Comparison of ENCODE assay signal across 15 cellular contexts in the genomic region with DNA sequence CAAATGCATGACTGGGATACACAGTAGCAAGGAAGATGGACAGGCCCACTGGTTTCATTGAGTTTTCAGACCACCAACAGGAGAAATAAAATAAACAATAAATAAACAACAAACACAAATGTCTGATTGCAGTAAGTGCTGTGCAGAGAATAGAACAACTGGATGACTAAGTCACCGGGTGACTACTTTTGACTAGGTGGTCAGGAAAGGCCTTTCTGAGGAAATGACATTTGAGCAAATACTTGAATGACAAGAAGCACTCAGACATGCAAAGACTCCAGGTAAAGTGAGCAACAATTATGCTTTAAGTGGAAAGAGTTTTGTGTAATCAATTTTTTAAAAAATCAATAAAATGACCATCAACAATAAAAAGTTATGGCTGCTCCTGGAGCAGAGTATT.
DNase-seq lines count a peak whose midpoint lies in the region; ATAC-seq and TF ChIP-seq lines count a peak whose summit lies in the region.
"Had no signal": no experiment of that assay in that cellular context is flagged by ENCODE, and none has a peak within 500 bp of the region (broad histone marks: within the 10 kb centered on the region; RNA-seq: fewer than 3 reads in every experiment).

No MANE protein-coding gene starts in this region.

- no peak overlapping the region for H4K5ac ChIP-seq in IMR-90 (ENCODE audit: low read depth, low read length)

- H2BK120ac ChIP-seq in IMR-90 (ENCODE audit: low read depth, low read length) (no peak overlapping the region), mesenchymal stem cell (ENCODE audit: low read depth, low read length) (no peak overlapping the region)

- H2BK5ac ChIP-seq in IMR-90 (ENCODE audit: low read depth, low read length, poor library complexity, severe bottlenecking) (no peak overlapping the region), mesenchymal stem cell (ENCODE audit: low read depth, low read length, poor library complexity, severe bottlenecking) (no peak overlapping the region)

- no CpG with 5 or more reads among the region's 1 CpG for WGBS in IMR-90 (ENCODE audit: extremely low coverage in 2 of 2, insufficient read length in 1 of 2), 2 experiments
- 90% methylated on average over 1 of the region's 1 CpG for WGBS in mesenchymal stem cell

- H3K9me3 ChIP-seq in Caco-2 (no peaks in the 10 kb centered on the region), IMR-90 (ENCODE audit: control insufficient read depth, insufficient read depth, low read length) (no peaks in the 10 kb centered on the region), mesenchymal stem cell (ENCODE audit: control insufficient read depth, low read length) (no peaks in the 10 kb centered on the region)
- H3K9me3 ChIP-seq: BE2C had no signal

- H3K14ac ChIP-seq in IMR-90 (replicated peaks; ENCODE audit: low read depth, low read length) = no peak overlapping the region
- no peak overlapping the region for H3K14ac ChIP-seq in mesenchymal stem cell (ENCODE audit: low read length in 2 of 2)

- H2BK20ac ChIP-seq in IMR-90 (ENCODE audit: low read depth, low read length) = no peak overlapping the region

- H4K91ac ChIP-seq in IMR-90 (ENCODE audit: insufficient read depth, low read depth, low read length) (no peak overlapping the region), mesenchymal stem cell (ENCODE audit: low read length) (no peak overlapping the region)

- no peaks in the 10 kb centered on the region for H3K36me3 ChIP-seq in Caco-2 (ENCODE audit: control insufficient read depth, insufficient read depth, low read length)
- no peaks in the 10 kb centered on the region for H3K36me3 ChIP-seq in IMR-90 (ENCODE audit: control insufficient read depth, insufficient read depth, low read length)
- no peaks in the 10 kb centered on the region for H3K36me3 ChIP-seq in mesenchymal stem cell (ENCODE audit: control insufficient read depth in 1 of 2, insufficient read depth in 2 of 2, low read depth in 1 of 2, low read length in 2 of 2)
- H3K36me3 ChIP-seq: BE2C had no signal

- peak overlapping the region; percentile 23; the same call in 1 of the 2 replicates for H3K18ac ChIP-seq in IMR-90 (ENCODE audit: low read depth, low read length)
- peak overlapping the region in 1 of 2 experiments; percentile 14 for H3K18ac ChIP-seq in mesenchymal stem cell (ENCODE audit: low read depth in 1 of 2, low read length in 2 of 2)

- no peaks in the 10 kb centered on the region for H3K79me1 ChIP-seq in IMR-90 (ENCODE audit: low read depth in 1 of 2, low read length in 2 of 2)
- no peaks in the 10 kb centered on the region for H3K79me1 ChIP-seq in mesenchymal stem cell (replicated peaks; ENCODE audit: low read length, poor library complexity, severe bottlenecking)

- H3K4me2 ChIP-seq in IMR-90 (ENCODE audit: low read depth, low read length) (no peak overlapping the region), mesenchymal stem cell (ENCODE audit: low read length, poor library complexity, severe bottlenecking) (no peak overlapping the region)

- H2AK9ac ChIP-seq in IMR-90 (replicated peaks; ENCODE audit: low read depth, low read length, poor library complexity) = no peak overlapping the region

- H4K8ac ChIP-seq in IMR-90 (ENCODE audit: low read depth in 2 of 2, low read length in 2 of 2) (no peak overlapping the region), mesenchymal stem cell (ENCODE audit: low read length) (peak overlapping the region; percentile 42)

- H3K27ac Mint-ChIP-seq in Caco-2 (ENCODE audit: unreplicated experiment) = peak overlapping the region; percentile 87
- no peak overlapping the region for H3K27ac Mint-ChIP-seq in MCF 10A (ENCODE audit: low read depth, unreplicated experiment)
- H3K27ac Mint-ChIP-seq: CD4-positive, alpha-beta memory T cell had no signal

- dilution Hi-C loops in IMR-90 (cut with HindIII; ENCODE audit: low sequenced_read_pairs, unreplicated experiment) = no loop called here

- peaks cover 88% of the 10 kb centered on the region for H3K4me1 ChIP-seq in Caco-2
- H3K4me1 ChIP-seq in IMR-90 (ENCODE audit: control insufficient read depth, insufficient read depth, low read length) = peaks cover 5% of the 10 kb centered on the region; the same call in 1 of the 2 replicates
- H3K4me1 ChIP-seq in mesenchymal stem cell (ENCODE audit: control insufficient read depth, insufficient read depth, low read depth, low read length) = peaks cover 1% of the 10 kb centered on the region
- H3K4me1 ChIP-seq: BE2C had no signal

- no peaks in the 10 kb centered on the region for H4K20me1 ChIP-seq in IMR-90 (ENCODE audit: insufficient read depth, low read length)

- H3K9ac ChIP-seq in IMR-90 (ENCODE audit: low read depth, low read length) = no peak overlapping the region
- no peak overlapping the region for H3K9ac ChIP-seq in mesenchymal stem cell (ENCODE audit: low read length)

- TF ChIP-seq CTCF in Caco-2 (IDR thresholded peaks at IDR 0.05; ENCODE audit: insufficient read depth in 1 of 2, low read depth in 1 of 2, low read length in 1 of 2, severe bottlenecking in 1 of 2, unreplicated experiment in 1 of 2) = no peak
- no peak for TF ChIP-seq CTCF in IMR-90 (conservative IDR thresholded peaks at IDR 0.05; ENCODE audit: low read depth, low read length)
- no peak for TF ChIP-seq CTCF in epithelial cell of esophagus (IDR thresholded peaks at IDR 0.05; ENCODE audit: insufficient read depth, low read depth, low read length, missing control alignments)
- no peak for TF ChIP-seq CTCF in MCF 10A (IDR thresholded peaks at IDR 0.05; ENCODE audit: unreplicated experiment)

- H3K27me3 ChIP-seq in Caco-2 (replicated peaks; ENCODE audit: control insufficient read depth, insufficient read depth, low read length) (no peaks in the 10 kb centered on the region), IMR-90 (ENCODE audit: control insufficient read depth, insufficient read depth, low read length) (no peaks in the 10 kb centered on the region), mesenchymal stem cell (ENCODE audit: control insufficient read depth in 1 of 2, insufficient read depth in 1 of 2, low read length in 2 of 2) (no peaks in the 10 kb centered on the region)
- H3K27me3 ChIP-seq: BE2C had no signal

- no peak overlapping the region for H3K4me3 ChIP-seq in Caco-2 (ENCODE audit: low read depth, low read length)
- H3K4me3 ChIP-seq in IMR-90 (ENCODE audit: insufficient read depth, low read depth, low read length) = no peak overlapping the region
- H3K4me3 ChIP-seq in epithelial cell of esophagus (ENCODE audit: low read length) = no peak overlapping the region
- no peak overlapping the region for H3K4me3 ChIP-seq in mesenchymal stem cell (ENCODE audit: insufficient read depth in 1 of 2, low read depth in 1 of 2, low read length in 2 of 2)
- H3K4me3 ChIP-seq: K562 had no signal

- no peak overlapping the region for H3K4me3 Mint-ChIP-seq in Caco-2 (ENCODE audit: unreplicated experiment)
- H3K4me3 Mint-ChIP-seq in MCF 10A (ENCODE audit: unreplicated experiment) = no peak overlapping the region
- H3K4me3 Mint-ChIP-seq: CD4-positive, alpha-beta memory T cell had no signal

- H3K27ac ChIP-seq in IMR-90 (ENCODE audit: insufficient read depth, low read length) = no peak overlapping the region
- H3K27ac ChIP-seq in mesenchymal stem cell (ENCODE audit: low read length, poor library complexity, severe bottlenecking) = no peak overlapping the region
- H3K27ac ChIP-seq: C4-2B, HL-60 had no signal

- H3K4ac ChIP-seq in IMR-90 (ENCODE audit: low read depth, low read length) = no peak overlapping the region
- no peak overlapping the region for H3K4ac ChIP-seq in mesenchymal stem cell (ENCODE audit: low read depth in 1 of 2, low read length in 2 of 2)

- H3K9me3 Mint-ChIP-seq in Caco-2 (ENCODE audit: unreplicated experiment) (no peaks in the 10 kb centered on the region), MCF 10A (ENCODE audit: unreplicated experiment) (no peaks in the 10 kb centered on the region)

- no peak for TF ChIP-seq POLR2A in IMR-90 (IDR thresholded peaks at IDR 0.05; ENCODE audit: low read depth, low read length)

- DNase-seq in Caco-2 = no peak
- DNase-seq in IMR-90 = no peak
- DNase-seq in epithelial cell of esophagus (ENCODE audit: low read depth) = peak; percentile 33
- DNase-seq in mesenchymal stem cell = no peak
- DNase-seq in NCI-H510A (lab: John Stamatoyannopoulos, UW) = no peak
- no peak for DNase-seq in MCF 10A (ENCODE audit: unreplicated experiment)
- no peak for DNase-seq in activated CD4-positive, alpha-beta T cell treated with anti-CD3 and anti-CD28 coated beads, Interleukin-2, amount 50 U/mL, for 1 hour
- DNase-seq in activated CD4-positive, alpha-beta T cell treated with anti-CD3 and anti-CD28 coated beads, Interleukin-2, amount 50 U/mL, for 48 hours = no peak
- DNase-seq: BE2C; CD4-positive, alpha-beta memory T cell; DMS79; HCEC 1CT had no signal

- no peak overlapping the region for H2AFZ ChIP-seq in IMR-90 (replicated peaks; ENCODE audit: low read length, poor library complexity)
- no peak overlapping the region for H2AFZ ChIP-seq in mesenchymal stem cell (ENCODE audit: low read depth, low read length)

- no peak overlapping the region for H2BK12ac ChIP-seq in mesenchymal stem cell (ENCODE audit: low read length in 2 of 2)

- H3K4me1 Mint-ChIP-seq in Caco-2 (ENCODE audit: low read depth, unreplicated experiment) = peaks cover 58% of the 10 kb centered on the region
- H3K4me1 Mint-ChIP-seq in MCF 10A (ENCODE audit: insufficient read depth, unreplicated experiment) = peaks cover 23% of the 10 kb centered on the region
- H3K4me1 Mint-ChIP-seq: CD4-positive, alpha-beta memory T cell had no signal

- in situ Hi-C loops in IMR-90 (cut with MboI; ENCODE audit: low sequenced_read_pairs) = no loop called here

- POLR2A ChIA-PET in Caco-2 (lab: Charles Lee) = no interaction called here
- POLR2A ChIA-PET in IMR-90 (lab: Charles Lee; ENCODE audit: unreplicated experiment) = no interaction called here
- POLR2A ChIA-PET in MCF 10A (lab: Yijun Ruan, JAX) = no interaction called here

- intact Hi-C loops in Caco-2 (cut with micrococcal nuclease; ENCODE audit: unreplicated experiment) = no loop called here
- intact Hi-C loops in IMR-90 (cut with micrococcal nuclease) = no loop called here
- intact Hi-C loops in MCF 10A (cut with micrococcal nuclease) = no loop called here

- CTCF ChIA-PET in Caco-2 (lab: Charles Lee) (no interaction called here), IMR-90 (lab: Yijun Ruan, JAX) (interaction anchor here (1.3 kb wide), 1 partner anchor 15 kb away, joined by 3 read pairs; no protein-coding TSS in a partner anchor), MCF 10A (lab: Yijun Ruan, JAX) (no interaction called here)

- ATAC-seq in IMR-90 (ENCODE audit: low read depth) = no peak
- ATAC-seq: K562 had no signal

- BruUV-seq in Caco-2 (replicated peaks; lab: Mats Ljungman, UMichigan) = no TSS peak
- no TSS peak for BruUV-seq in IMR-90 (replicated peaks; lab: Mats Ljungman, UMichigan)
- BruUV-seq in MCF 10A (replicated peaks; lab: Mats Ljungman, UMichigan) = no TSS peak

- H3K56ac ChIP-seq in IMR-90 (ENCODE audit: extremely low read depth, insufficient read depth, low read length) = no peak overlapping the region

- H3K23ac ChIP-seq in IMR-90 (ENCODE audit: low read depth, low read length) (no peak overlapping the region), mesenchymal stem cell (ENCODE audit: low read length in 2 of 2) (no peak overlapping the region)

- peaks cover 2% of the 10 kb centered on the region; the same call in 1 of the 2 replicates for H3K9me1 ChIP-seq in IMR-90 (ENCODE audit: insufficient read depth, low read length)

- H2BK15ac ChIP-seq in IMR-90 (ENCODE audit: low read depth, low read length) (peak overlapping the region; percentile 68; the same call in 2 of the 3 replicates), mesenchymal stem cell (ENCODE audit: low read depth, poor library complexity, severe bottlenecking) (no peak overlapping the region)

- H2AK5ac ChIP-seq in IMR-90 (ENCODE audit: low read depth, low read length) (no peak overlapping the region), mesenchymal stem cell (ENCODE audit: low read length, severe bottlenecking) (no peak overlapping the region)

- H3K36me3 Mint-ChIP-seq in Caco-2 (ENCODE audit: insufficient read depth, unreplicated experiment) = peaks cover 15% of the 10 kb centered on the region
- no peaks in the 10 kb centered on the region for H3K36me3 Mint-ChIP-seq in MCF 10A (ENCODE audit: insufficient read depth, unreplicated experiment)
- H3K36me3 Mint-ChIP-seq: CD4-positive, alpha-beta memory T cell had no signal

- no peak for TF ChIP-seq RAD21 in IMR-90 (IDR thresholded peaks at IDR 0.05; ENCODE audit: low read length)

- no peaks in the 10 kb centered on the region for H3K27me3 Mint-ChIP-seq in Caco-2 (ENCODE audit: insufficient read depth, unreplicated experiment)
- H3K27me3 Mint-ChIP-seq in MCF 10A (ENCODE audit: insufficient read depth, unreplicated experiment) = no peaks in the 10 kb centered on the region
- H3K27me3 Mint-ChIP-seq: CD4-positive, alpha-beta memory T cell had no signal
